19 cellular contexts compared by ENCODE assay signal in the genomic region with DNA sequence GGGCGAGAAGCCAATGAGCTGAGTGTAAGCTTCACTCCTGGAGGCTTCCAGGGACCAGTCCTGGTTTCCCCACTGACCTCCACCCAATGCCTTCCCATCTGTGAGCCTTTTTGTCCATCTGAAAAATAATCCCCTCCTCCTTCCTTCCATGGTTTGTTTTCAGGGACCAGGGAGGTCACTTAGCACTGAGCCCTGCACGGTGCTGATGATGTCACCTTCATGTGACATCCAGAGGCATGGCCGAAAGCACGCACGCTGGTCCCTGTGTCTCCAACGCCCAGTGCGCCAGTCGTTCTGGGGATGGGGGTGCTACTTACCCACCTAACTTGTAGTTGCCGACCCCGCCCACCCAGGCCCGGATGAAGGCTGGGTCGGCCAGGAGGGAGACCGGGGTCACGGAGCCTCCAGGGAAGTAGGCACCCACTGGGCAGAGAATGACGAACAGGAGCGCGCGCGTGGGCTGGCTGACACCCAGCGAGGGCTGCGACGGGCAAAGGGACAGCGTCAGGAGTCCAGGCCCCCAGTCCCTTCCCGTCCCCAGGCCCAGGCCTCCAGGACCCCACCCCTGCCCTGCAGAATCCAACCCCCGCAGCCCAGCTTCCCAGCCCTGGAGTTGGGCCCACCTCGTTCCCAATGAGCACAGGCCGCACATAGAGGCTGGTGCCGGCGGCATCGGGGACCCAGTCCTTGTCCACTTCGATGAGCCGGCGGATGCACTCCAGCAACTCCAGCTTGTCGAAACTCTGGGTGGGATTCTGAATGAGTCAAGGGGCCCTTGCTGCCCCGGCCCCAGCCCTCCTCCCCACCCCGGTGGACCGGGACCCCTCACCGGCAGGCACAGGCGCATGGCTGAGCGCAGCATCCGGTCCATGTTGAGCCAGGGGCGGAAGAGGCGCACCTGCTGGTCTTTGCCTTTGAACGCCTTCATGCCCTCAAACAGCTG. TPM values are rescaled to one million over a fixed set of nuclear protein-coding genes. Genes with fewer than 3 reads are reported as not detected.
DNase-seq lines count a peak whose midpoint lies in the region; ATAC-seq, FAIRE-seq and TF ChIP-seq lines count a peak whose summit lies in the region.
"Had no signal": no experiment of that assay in that cellular context is flagged by ENCODE, and none has a peak within 500 bp of the region (broad histone marks: within the 10 kb centered on the region; RNA-seq: fewer than 3 reads in every experiment).

No MANE protein-coding gene starts in this region.

- intact Hi-C loops in HCT116 (cut with micrococcal nuclease) = no loop called here

- H3K27me3 ChIP-seq in HCT116 (ENCODE audit: insufficient read depth, low read length) = no peaks in the 10 kb centered on the region
- H3K27me3 ChIP-seq in H1 (replicated peaks in 1 of 4; ENCODE audit: control insufficient read depth in 3 of 4, extremely low read depth in 1 of 4, insufficient read depth in 3 of 4, low read length in 3 of 4) = no peaks in the 10 kb centered on the region
- no peaks in the 10 kb centered on the region for H3K27me3 ChIP-seq in skeletal muscle satellite cell (ENCODE audit: control insufficient read depth, insufficient read depth, low read length)
- H3K27me3 ChIP-seq: stomach had no signal

- DNase-seq in HCT116 (ENCODE audit: low read depth, low spot score) (no peak), WTC11 (ENCODE audit: low spot score) (no peak), H1 (ENCODE audit: low read depth in 1 of 2, low spot score in 2 of 2) (no peak)
- DNase-seq: aorta; cortex of kidney; NCI-H187; NCI-H446; stimulated activated CD4-positive, alpha-beta T cell treated with anti-CD3 and anti-CD28 coated beads, Interleukin-1b, Interleukin-23, amount 100 ng/mL, for 48 hours; stomach had no signal

- peak overlapping the region; percentile 90; the same call in 1 of the 2 replicates for H2BK12ac ChIP-seq in H1 (ENCODE audit: low read depth, low read length)

- H3K9me2 ChIP-seq in HCT116 (ENCODE audit: insufficient read depth) = no peaks in the 10 kb centered on the region

- RAD21 ChIA-PET in HCT116 (lab: Charles Lee; ENCODE audit: low non-redundant PET in 1 of 2, low total read pairs in 2 of 2, uncharacterized antibody in 2 of 2, unreplicated experiment in 2 of 2) = no interaction called here

- TF ChIP-seq POLR2A in HCT116 (IDR thresholded peaks at IDR 0.05; ENCODE audit: borderline replicate concordance, extremely low read depth, insufficient read depth, insufficient read length) (no peak), H1 (IDR thresholded peaks at IDR 0.05; ENCODE audit: control extremely low read depth in 1 of 2, low read depth in 2 of 2, low read length in 2 of 2) (no peak)

- 92% methylated on average over 32 of the region's 44 CpGs; no CpG with 5 or more reads in 1 of the 2 experiments for WGBS in H1 (ENCODE audit: extremely low coverage in 1 of 2, insufficient coverage in 1 of 2, insufficient read length in 1 of 2, insufficient replicate concordance in 2 of 2, low coverage in 1 of 2, low lambda C conversion rate in 2 of 2, missing lambda C conversion rate in 1 of 2), 2 experiments

- peak overlapping the region; percentile 98; the same call in 1 of the 2 replicates for H2BK15ac ChIP-seq in H1 (ENCODE audit: low read length)

- H3K4me1 Mint-ChIP-seq in WTC11 = peaks cover 15% of the 10 kb centered on the region
- peaks cover 16% of the 10 kb centered on the region for H3K4me1 Mint-ChIP-seq in stimulated activated memory B cell treated with anti-CD40 and anti-IgM and Interleukin-4, amounts not matched to agents 10 μg/mL and 1 μg/mL and 100 μg/mL, for 72 hours

- H4K20me1 ChIP-seq in HCT116 (ENCODE audit: insufficient read depth) = no peaks in the 10 kb centered on the region
- H4K20me1 ChIP-seq in H1 (replicated peaks in 1 of 2; ENCODE audit: control insufficient read depth in 1 of 2, insufficient read depth in 2 of 2, low read length in 2 of 2) = no peaks in the 10 kb centered on the region

- H3K79me2 ChIP-seq in HCT116 (ENCODE audit: insufficient read depth, low read length) (no peaks in the 10 kb centered on the region), H1 (ENCODE audit: control insufficient read depth in 1 of 2, insufficient read depth in 2 of 2, low read length in 2 of 2) (no peaks in the 10 kb centered on the region)
- H3K79me2 ChIP-seq: parathyroid adenoma had no signal

- H3K23ac ChIP-seq in H1 (ENCODE audit: insufficient read length) = no peak overlapping the region

- peaks cover 0 to 11% of the 10 kb centered on the region in 2 experiments; a peak in 1 of 4 replicates for H3K4me1 ChIP-seq in HCT116 (ENCODE audit: control insufficient read depth in 1 of 2, insufficient read depth in 2 of 2, low read length in 2 of 2)
- H3K4me1 ChIP-seq in H1 (replicated peaks in 1 of 4; ENCODE audit: control insufficient read depth in 3 of 4, insufficient read depth in 4 of 4, low read length in 3 of 4) = peaks cover 0 to 14% (median 9%) of the 10 kb centered on the region in 4 experiments; a peak in 6 of 7 replicates
- peaks cover 13% of the 10 kb centered on the region for H3K4me1 ChIP-seq in skeletal muscle satellite cell (ENCODE audit: control insufficient read depth, insufficient read depth, low read length)

- no TSS peak for BruUV-seq in HCT116 (replicated peaks; lab: Mats Ljungman, UMichigan)

- H3K18ac ChIP-seq in H1 (ENCODE audit: extremely low read depth, low read length) = peak overlapping the region; percentile 17

- H3K36me3 ChIP-seq in HCT116 (ENCODE audit: control insufficient read depth in 1 of 2, insufficient read depth in 2 of 2, low read length in 2 of 2) (no peaks in the 10 kb centered on the region; a peak in 2 of 4 replicates), H1 (ENCODE audit: control insufficient read depth in 2 of 4, insufficient read depth in 4 of 4, low read length in 3 of 4) (no peaks in the 10 kb centered on the region), skeletal muscle satellite cell (ENCODE audit: insufficient read depth, low read length) (peaks cover 4% of the 10 kb centered on the region)

- peak overlapping the region; percentile 83; the same call in 1 of the 2 replicates for H2BK5ac ChIP-seq in H1 (ENCODE audit: low read depth, low read length)

- H3K4me2 ChIP-seq in HCT116 (ENCODE audit: low read length) = no peak overlapping the region
- H3K4me2 ChIP-seq in H1 (ENCODE audit: insufficient read depth in 1 of 2, low read depth in 2 of 2, low read length in 2 of 2) = peak overlapping the region in 1 of 2 experiments; percentile 30; a peak in 3 of 4 replicates
- H3K4me2 ChIP-seq in skeletal muscle satellite cell (ENCODE audit: low read length) = peak overlapping the region; percentile 45

- no peak overlapping the region for H3K9ac ChIP-seq in HCT116 (ENCODE audit: low read length)
- H3K9ac ChIP-seq in H1 (replicated peaks in 1 of 4; ENCODE audit: extremely low read depth in 1 of 4, low read depth in 3 of 4, low read length in 3 of 4) = no peak overlapping the region
- H3K9ac ChIP-seq in skeletal muscle satellite cell (ENCODE audit: low read depth, low read length) = no peak overlapping the region
- H3K9ac ChIP-seq: parathyroid adenoma had no signal

- POLR2A ChIA-PET in HCT116 (lab: Charles Lee) = no interaction called here
- POLR2A ChIA-PET in WTC11 (lab: Charles Lee) = interaction anchor here (0.6 kb wide), 1 partner anchor 123 kb away, joined by 3 read pairs; no protein-coding TSS in a partner anchor
- POLR2A ChIA-PET in H1 (lab: Charles Lee; ENCODE audit: partially characterized antibody) = interaction anchor here (0.8 to 3.7 kb wide), 9 partner anchors 7 to 166 kb away, joined by 3 to 36 read pairs (median 4); a partner anchor contains a TSS

- no peak overlapping the region for H3K4me3 Mint-ChIP-seq in WTC11
- H3K4me3 Mint-ChIP-seq in stimulated activated memory B cell treated with anti-CD40 and anti-IgM and Interleukin-4, amounts not matched to agents 10 μg/mL and 1 μg/mL and 100 μg/mL, for 72 hours = no peak overlapping the region

- TF ChIP-seq EP300 in H1 (IDR thresholded peaks at IDR 0.05; ENCODE audit: borderline replicate concordance in 1 of 2, low read depth in 2 of 2, low read length in 2 of 2) = no peak

- H3K14ac ChIP-seq in H1 (ENCODE audit: insufficient read length) = no peak overlapping the region

- H4K8ac ChIP-seq in H1 (ENCODE audit: extremely low read depth, insufficient read depth, low read length) = peak overlapping the region; percentile 54; the same call in 1 of the 2 replicates

- no peak for TF ChIP-seq CTCF in HCT116 (IDR thresholded peaks at IDR 0.05 in 2 of 3, conservative IDR thresholded peaks at IDR 0.05 in 1 of 3; ENCODE audit: borderline replicate concordance in 1 of 3, insufficient read depth in 1 of 3, low read depth in 2 of 3, low read length in 2 of 3)
- TF ChIP-seq CTCF in WTC11 (IDR thresholded peaks at IDR 0.05) = no peak
- no peak for TF ChIP-seq CTCF in H1 (IDR thresholded peaks at IDR 0.05; ENCODE audit: control extremely low read depth in 1 of 3, insufficient read depth in 1 of 3, low read depth in 1 of 3, low read length in 3 of 3)

- no peak for FAIRE-seq in H1 (lab: Jason Lieb, UNC)
- FAIRE-seq: urothelium cell line had no signal

- H3K9me3 ChIP-seq in HCT116 (ENCODE audit: control insufficient read depth in 1 of 2, insufficient read depth in 1 of 2, low read depth in 1 of 2, low read length in 2 of 2) (no peaks in the 10 kb centered on the region), H1 (ENCODE audit: insufficient read depth in 2 of 2, low read depth in 1 of 2, low read length in 1 of 2) (no peaks in the 10 kb centered on the region), skeletal muscle satellite cell (replicated peaks; ENCODE audit: low read length) (no peaks in the 10 kb centered on the region)
- H3K9me3 ChIP-seq: stomach had no signal

- H2BK20ac ChIP-seq in H1 (ENCODE audit: low read length) = peak overlapping the region; percentile 24; the same call in 1 of the 2 replicates

- CTCF ChIA-PET in HCT116 (lab: Charles Lee) = interaction anchor here (0.6 to 1.4 kb wide), 2 partner anchors 43 to 45 kb away, joined by 3 read pairs; no protein-coding TSS in a partner anchor
- CTCF ChIA-PET in WTC11 (lab: Charles Lee) = interaction anchor here (0.5 to 3.5 kb wide), 13 partner anchors 7 to 209 kb away, joined by 3 to 26 read pairs (median 6); a partner anchor contains a TSS
- CTCF ChIA-PET in H1 (lab: Charles Lee; ENCODE audit: partially characterized antibody) = interaction anchor here (0.5 to 14.7 kb wide), 11 partner anchors 9 to 181 kb away, joined by 3 to 285 read pairs (median 4); a partner anchor contains a TSS

- no peak overlapping the region for H2BK120ac ChIP-seq in H1 (replicated peaks; ENCODE audit: low read depth, low read length)

- no peaks in the 10 kb centered on the region for H3K79me1 ChIP-seq in H1 (ENCODE audit: low read depth, low read length)

- no peaks in the 10 kb centered on the region for H3K9me3 Mint-ChIP-seq in WTC11
- no peaks in the 10 kb centered on the region for H3K9me3 Mint-ChIP-seq in stimulated activated memory B cell treated with anti-CD40 and anti-IgM and Interleukin-4, amounts not matched to agents 10 μg/mL and 1 μg/mL and 100 μg/mL, for 72 hours

- H2AK5ac ChIP-seq in H1 (ENCODE audit: low read depth, low read length) = peak overlapping the region; percentile 41; the same call in 1 of the 2 replicates

- H3K27me3 Mint-ChIP-seq in WTC11 (ENCODE audit: low read depth) = no peaks in the 10 kb centered on the region; the same call in 1 of the 2 replicates
- no peaks in the 10 kb centered on the region for H3K27me3 Mint-ChIP-seq in stimulated activated memory B cell treated with anti-CD40 and anti-IgM and Interleukin-4, amounts not matched to agents 10 μg/mL and 1 μg/mL and 100 μg/mL, for 72 hours

- no peak overlapping the region for H3K56ac ChIP-seq in H1 (replicated peaks; ENCODE audit: insufficient read length, low read depth, low read length)

- H3K4me3 ChIP-seq in HCT116 (replicated peaks in 1 of 2; ENCODE audit: low read depth in 1 of 2, low read length in 2 of 2) (no peak overlapping the region), H1 (ENCODE audit: extremely low read depth in 1 of 4, insufficient read depth in 2 of 4, low read depth in 3 of 4, low read length in 4 of 4) (no peak overlapping the region), skeletal muscle satellite cell (ENCODE audit: low read length) (no peak overlapping the region)
- H3K4me3 ChIP-seq: stomach had no signal

- no peak overlapping the region for H3K4ac ChIP-seq in H1 (replicated peaks; ENCODE audit: insufficient read length, low read depth, low read length)

- H3K36me3 Mint-ChIP-seq in WTC11 = no peaks in the 10 kb centered on the region
- no peaks in the 10 kb centered on the region for H3K36me3 Mint-ChIP-seq in stimulated activated memory B cell treated with anti-CD40 and anti-IgM and Interleukin-4, amounts not matched to agents 10 μg/mL and 1 μg/mL and 100 μg/mL, for 72 hours

- ATAC-seq in HCT116 (no peak), WTC11 (no peak), GM18502 (IDR thresholded peaks at IDR 0.05; ENCODE audit: poor library complexity, unreplicated experiment) (no peak), HG03565 (IDR thresholded peaks at IDR 0.05; ENCODE audit: unreplicated experiment) (no peak), HG02938 (IDR thresholded peaks at IDR 0.05; ENCODE audit: unreplicated experiment) (no peak)
- ATAC-seq in stimulated activated memory B cell treated with anti-CD40 and anti-IgM and Interleukin-4, amounts not matched to agents 10 μg/mL and 1 μg/mL and 100 μg/mL, for 72 hours = no peak

- peak overlapping the region; percentile 78 for H3K27ac Mint-ChIP-seq in WTC11
- no peak overlapping the region for H3K27ac Mint-ChIP-seq in stimulated activated memory B cell treated with anti-CD40 and anti-IgM and Interleukin-4, amounts not matched to agents 10 μg/mL and 1 μg/mL and 100 μg/mL, for 72 hours

- peak overlapping the region; percentile 94 for H4K91ac ChIP-seq in H1 (replicated peaks; ENCODE audit: insufficient read length, low read length)

- no peaks in the 10 kb centered on the region for H3K23me2 ChIP-seq in H1 (ENCODE audit: low read depth, low read length)

- TF ChIP-seq RAD21 in HCT116 (IDR thresholded peaks at IDR 0.05; ENCODE audit: low read depth) (no peak), H1 (IDR thresholded peaks at IDR 0.05 in 1 of 2, conservative IDR thresholded peaks at IDR 0.05 in 1 of 2; ENCODE audit: low read depth in 2 of 2, low read length in 2 of 2) (no peak)

- no peak overlapping the region for H4K5ac ChIP-seq in H1 (ENCODE audit: insufficient read length, low read depth, low read length)

- H3K27ac ChIP-seq in HCT116 (ENCODE audit: low read depth, low read length) (0 out of 2 replicates have a peak overlapping the region, but pooled peaks have one; percentile 34), H1 (ENCODE audit: low read depth, low read length) (peak overlapping the region; percentile 13; the same call in 1 of the 2 replicates)
- H3K27ac ChIP-seq: parathyroid adenoma had no signal

- H2AFZ ChIP-seq in HCT116 (ENCODE audit: low read depth, low read length, poor library complexity, severe bottlenecking) (no peak overlapping the region), H1 (ENCODE audit: low read length) (no peak overlapping the region)
- H2AFZ ChIP-seq: parathyroid adenoma had no signal

RNA-seq across cellular contexts. Expression of a gene that starts 11.2 kb away (rescaled TPM):
- total RNA-seq in HCT116 (2021; ENCODE audit: unreplicated experiment) = 66.1 TPM
- 62.0 and 68.6 TPM in 2 replicates for polyA plus RNA-seq in HCT116 (2012)
- 38.7 to 48.5 TPM (median 47.7 TPM) in 3 replicates for total RNA-seq in WTC11 (2021)
- 42.5 and 44.5 TPM in 2 replicates for total RNA-seq in H1 (2021; fragmentation: NEBNext Ultra II Directional; extraction: Animal tissue kit (Norgen Biotek cat#: 25700))
- polyA plus RNA-seq in H1 (2011; rRNA removed) = 48.7 and 77.3 TPM in 2 replicates
- 61.0 TPM for polyA plus RNA-seq in H1 (2011; cell fraction: cytosol; rRNA removed)
- polyA plus RNA-seq in H1 (2011; cell fraction: nucleus; rRNA removed) = 97.8 TPM
- polyA plus RNA-seq in H1 (2012, experiment 1 of 2) = 33.8 to 48.3 TPM (median 44.2 TPM) in 4 replicates
- 52.5 TPM for polyA plus RNA-seq in H1 (2012, experiment 2 of 2)
- polyA plus RNA-seq in H1 (2013, experiment 1 of 2) = 28.4 TPM
- polyA plus RNA-seq in H1 (2013, experiment 2 of 2) = 25.3 TPM
- polyA minus RNA-seq in H1 (2011; rRNA and poly(A)+ RNA removed) = 22.1 and 33.4 TPM in 2 replicates
- polyA minus RNA-seq in H1 (2011; cell fraction: cytosol; rRNA and poly(A)+ RNA removed) = 19.2 TPM
- 26.0 TPM for polyA minus RNA-seq in H1 (2011; cell fraction: nucleus; rRNA and poly(A)+ RNA removed)
- 41.3 and 48.7 TPM in 2 replicates for total RNA-seq in skeletal muscle satellite cell (2012; rRNA removed)

RNA-seq across cellular contexts. Expression of a gene that starts 36.7 kb away (rescaled TPM):
- total RNA-seq in HCT116 (2021; ENCODE audit: unreplicated experiment) (3.9 TPM), WTC11 (2021) (11.4 to 18.2 TPM (median 17.0 TPM) in 3 replicates)
- 2.6 and 3.8 TPM in 2 replicates for polyA plus RNA-seq in HCT116 (2012)
- 8.4 and 9.7 TPM in 2 replicates for total RNA-seq in H1 (2021; fragmentation: NEBNext Ultra II Directional; extraction: Animal tissue kit (Norgen Biotek cat#: 25700))
- polyA plus RNA-seq in H1 (2011; rRNA removed) = 25.5 and 32.7 TPM in 2 replicates
- 24.6 TPM for polyA plus RNA-seq in H1 (2011; cell fraction: cytosol; rRNA removed)
- polyA plus RNA-seq in H1 (2011; cell fraction: nucleus; rRNA removed) = 33.3 TPM
- polyA plus RNA-seq in H1 (2012, experiment 1 of 2) = 12.8 to 19.2 TPM (median 18.4 TPM) in 4 replicates
- polyA plus RNA-seq in H1 (2012, experiment 2 of 2) = 18.2 TPM
- 6.1 TPM for polyA plus RNA-seq in H1 (2013, experiment 1 of 2)
- 5.6 TPM for polyA plus RNA-seq in H1 (2013, experiment 2 of 2)
- 3.5 and 5.0 TPM in 2 replicates for polyA minus RNA-seq in H1 (2011; rRNA and poly(A)+ RNA removed)
- 6.0 TPM for polyA minus RNA-seq in H1 (2011; cell fraction: cytosol; rRNA and poly(A)+ RNA removed)
- polyA minus RNA-seq in H1 (2011; cell fraction: nucleus; rRNA and poly(A)+ RNA removed) = 5.5 TPM
- 1.1 and 1.5 TPM in 2 replicates for total RNA-seq in skeletal muscle satellite cell (2012; rRNA removed)

RNA-seq across cellular contexts. Expression of a gene that starts 44.3 kb away (rescaled TPM):
- total RNA-seq in HCT116 (2021; ENCODE audit: unreplicated experiment) (0.81 TPM), WTC11 (2021) (0.21 to 0.44 TPM (median 0.26 TPM) in 3 replicates)
- 1.2 and 1.6 TPM in 2 replicates for polyA plus RNA-seq in HCT116 (2012)
- 0.48 TPM in 1 of 2 replicates, not detected in the other for total RNA-seq in H1 (2021; fragmentation: NEBNext Ultra II Directional; extraction: Animal tissue kit (Norgen Biotek cat#: 25700))
- 0.80 and 2.2 TPM in 2 replicates for polyA plus RNA-seq in H1 (2011; rRNA removed)
- 1.5 TPM for polyA plus RNA-seq in H1 (2011; cell fraction: cytosol; rRNA removed)
- 5.9 TPM for polyA plus RNA-seq in H1 (2011; cell fraction: nucleus; rRNA removed)
- 0.41 to 0.80 TPM (median 0.75 TPM) in 3 of 4 replicates, not detected in the other for polyA plus RNA-seq in H1 (2012, experiment 1 of 2)
- 0.42 TPM for polyA plus RNA-seq in H1 (2012, experiment 2 of 2)
- polyA plus RNA-seq in H1 (2013, experiment 1 of 2) = 0.43 TPM
- polyA plus RNA-seq in H1 (2013, experiment 2 of 2) = 0.46 TPM
- polyA minus RNA-seq in H1 (2011; rRNA and poly(A)+ RNA removed) = 0.41 and 0.69 TPM in 2 replicates
- not detected for polyA minus RNA-seq in H1 (2011; cell fraction: cytosol; rRNA and poly(A)+ RNA removed)
- 1.9 TPM for polyA minus RNA-seq in H1 (2011; cell fraction: nucleus; rRNA and poly(A)+ RNA removed)
- not detected in 2 replicates for total RNA-seq in skeletal muscle satellite cell (2012; rRNA removed)
- total RNA-seq: aorta, Daoy, lower leg skin, stomach had no signal
- polyA plus RNA-seq: aorta, esophagus, stomach had no signal

RNA-seq across cellular contexts. Expression of a gene that starts 47.2 kb away (rescaled TPM):
- total RNA-seq in HCT116 (2021; ENCODE audit: unreplicated experiment) = 14.1 TPM
- 11.8 and 13.1 TPM in 2 replicates for polyA plus RNA-seq in HCT116 (2012)
- 9.9 to 11.5 TPM (median 10.1 TPM) in 3 replicates for total RNA-seq in WTC11 (2021)
- 12.2 and 12.9 TPM in 2 replicates for total RNA-seq in H1 (2021; fragmentation: NEBNext Ultra II Directional; extraction: Animal tissue kit (Norgen Biotek cat#: 25700))
- 7.4 and 12.4 TPM in 2 replicates for polyA plus RNA-seq in H1 (2011; rRNA removed)
- 10.5 TPM for polyA plus RNA-seq in H1 (2011; cell fraction: cytosol; rRNA removed)
- 13.8 TPM for polyA plus RNA-seq in H1 (2011; cell fraction: nucleus; rRNA removed)
- 6.4 to 7.6 TPM (median 7.4 TPM) in 4 replicates for polyA plus RNA-seq in H1 (2012, experiment 1 of 2)
- polyA plus RNA-seq in H1 (2012, experiment 2 of 2) = 6.4 TPM
- polyA plus RNA-seq in H1 (2013, experiment 1 of 2) = 8.6 TPM
- 9.4 TPM for polyA plus RNA-seq in H1 (2013, experiment 2 of 2)
- polyA minus RNA-seq in H1 (2011; rRNA and poly(A)+ RNA removed) = 10.9 and 15.3 TPM in 2 replicates
- 13.0 TPM for polyA minus RNA-seq in H1 (2011; cell fraction: cytosol; rRNA and poly(A)+ RNA removed)
- 12.6 TPM for polyA minus RNA-seq in H1 (2011; cell fraction: nucleus; rRNA and poly(A)+ RNA removed)
- under 0.01 and 0.25 TPM in 2 replicates for total RNA-seq in skeletal muscle satellite cell (2012; rRNA removed)
- total RNA-seq: Daoy had no signal

RNA-seq across cellular contexts. Expression of a gene that starts 52.9 kb away (rescaled TPM):
- total RNA-seq in HCT116 (2021; ENCODE audit: unreplicated experiment) = 1.7 TPM
- polyA plus RNA-seq in HCT116 (2012) = 1.5 and 2.0 TPM in 2 replicates
- 1.3 to 2.2 TPM (median 1.3 TPM) in 3 replicates for total RNA-seq in WTC11 (2021)
- total RNA-seq in H1 (2021; fragmentation: NEBNext Ultra II Directional; extraction: Animal tissue kit (Norgen Biotek cat#: 25700)) = 1.7 and 1.8 TPM in 2 replicates
- polyA plus RNA-seq in H1 (2011; rRNA removed) = 0.33 and 0.46 TPM in 2 replicates
- 1.2 TPM for polyA plus RNA-seq in H1 (2011; cell fraction: cytosol; rRNA removed)
- 4.8 TPM for polyA plus RNA-seq in H1 (2011; cell fraction: nucleus; rRNA removed)
- 0.73 to 1.3 TPM (median 1.0 TPM) in 4 replicates for polyA plus RNA-seq in H1 (2012, experiment 1 of 2)
- 0.26 TPM for polyA plus RNA-seq in H1 (2012, experiment 2 of 2)
- 0.73 TPM for polyA plus RNA-seq in H1 (2013, experiment 1 of 2)
- 0.35 TPM for polyA plus RNA-seq in H1 (2013, experiment 2 of 2)
- 0.56 and 1.0 TPM in 2 replicates for polyA minus RNA-seq in H1 (2011; rRNA and poly(A)+ RNA removed)
- 0.51 TPM for polyA minus RNA-seq in H1 (2011; cell fraction: cytosol; rRNA and poly(A)+ RNA removed)
- 4.8 TPM for polyA minus RNA-seq in H1 (2011; cell fraction: nucleus; rRNA and poly(A)+ RNA removed)
- total RNA-seq in skeletal muscle satellite cell (2012; rRNA removed) = not detected in 2 replicates
- total RNA-seq: Daoy, lower leg skin had no signal
